ENCODE assay signal across 8 cellular contexts in the genomic region with DNA sequence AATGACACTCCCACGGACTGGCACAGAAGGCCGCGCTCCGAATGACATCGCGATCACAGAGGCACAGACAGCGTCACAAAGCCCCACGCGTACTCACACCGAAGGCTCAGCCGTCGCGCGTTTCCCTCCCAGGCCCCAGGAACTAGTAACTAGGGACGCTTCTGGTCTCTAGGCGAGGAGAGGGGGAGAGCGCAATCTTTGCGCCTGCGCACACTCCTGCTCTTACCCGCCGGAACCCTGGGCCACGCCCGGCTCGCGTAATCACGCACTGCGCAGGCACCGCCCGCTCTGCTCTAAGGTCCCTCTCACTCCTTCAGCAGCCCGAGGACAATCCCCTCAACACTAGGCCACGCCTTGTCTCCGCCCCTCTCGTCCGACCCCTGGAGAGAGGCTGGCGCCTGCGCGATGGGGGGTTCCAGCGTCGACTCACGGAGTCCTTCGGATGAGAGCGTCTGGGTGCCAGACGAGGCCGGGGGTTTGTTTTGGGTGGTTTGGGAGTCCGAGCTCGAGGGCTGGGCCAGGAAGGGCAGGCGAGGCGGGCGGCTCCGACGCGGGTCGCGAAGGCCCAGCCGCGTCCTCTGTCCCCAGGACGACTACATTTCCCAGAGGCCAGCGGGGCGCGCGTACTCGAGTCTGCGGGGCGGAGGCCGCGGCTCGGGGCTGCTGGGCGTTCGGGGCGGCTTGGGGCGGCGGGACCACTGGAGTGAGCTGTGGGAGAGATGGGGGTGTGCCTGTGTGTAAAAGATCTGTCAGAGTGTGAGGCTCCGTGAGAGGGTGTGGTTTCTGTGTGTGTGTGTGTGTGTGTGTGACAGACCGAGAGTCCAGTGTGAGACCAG. TPM values are rescaled to one million over a fixed set of nuclear protein-coding genes. Genes with fewer than 3 reads are reported as not detected.
DNase-seq lines count a peak whose midpoint lies in the region; ATAC-seq, FAIRE-seq and TF ChIP-seq lines count a peak whose summit lies in the region.

A gene (plus strand): TSS at position 410 of the 836 bp plus-strand sequence. CDS start 3,717 bp downstream, outside the sequence.

- H3K27ac ChIP-seq in SJSA1 (no peak within 1 kb of the TSS), neutrophil (peak within 1 kb of the TSS; percentile 38)

- no peaks in the 10 kb centered on the region for H3K4me1 ChIP-seq in SJSA1 (replicated peaks)
- peaks cover 12 to 16% of the 10 kb centered on the region in 2 experiments for H3K4me1 ChIP-seq in neutrophil (ENCODE audit: control insufficient read depth in 1 of 2, insufficient read depth in 1 of 2, low read depth in 1 of 2, low read length in 1 of 2)

- peaks cover 15% of the 10 kb centered on the region for H3K9me3 ChIP-seq in SJSA1 (replicated peaks)
- peaks cover 10% of the 10 kb centered on the region for H3K9me3 ChIP-seq in neutrophil

- FAIRE-seq in A204.1 (lab: Jason Lieb, UNC) = peak; percentile 9

- H3K4me3 ChIP-seq in SJSA1 = no peak within 1 kb of the TSS
- peak within 1 kb of the TSS; percentile 64 for H3K4me3 ChIP-seq in neutrophil (ENCODE audit: low read depth in 1 of 2, low read length in 1 of 2)

- H3K27me3 ChIP-seq in SJSA1 (replicated peaks) (no peaks in the 10 kb centered on the region), neutrophil (peaks cover 4% of the 10 kb centered on the region)

- H3K36me3 ChIP-seq in SJSA1 (no peaks in the 10 kb centered on the region), neutrophil (no peaks in the 10 kb centered on the region)

- no peak for TF ChIP-seq CTCF in neutrophil (IDR thresholded peaks at IDR 0.05)

- peak; percentile 2 to 44 for DNase-seq in SJSA1 (ENCODE audit: low read depth in 1 of 2, low spot score in 2 of 2)
- peak; percentile 82 for DNase-seq in activated naive CD4-positive, alpha-beta T cell treated with Interleukin-2 at 50 U/mL for 16 hours
- peak; percentile 86 for DNase-seq in germinal center (ENCODE audit: low spot score)
- peak; percentile 97 for DNase-seq in stromal cell of bone marrow (ENCODE audit: low read depth)

- ATAC-seq in HG02759 (IDR thresholded peaks at IDR 0.05; ENCODE audit: unreplicated experiment) (peak; percentile 72), HG03565 (IDR thresholded peaks at IDR 0.05; ENCODE audit: unreplicated experiment) (no peak)

RNA-seq across cellular contexts. Expression of the gene that starts here (rescaled TPM):
- total RNA-seq in SJSA1 (2014; rRNA removed; shearing (Covaris generic)) = 0.03 TPM in 1 of 2 replicates, not detected in the other

Comparison
In these comparisons a context has a peak if more than half of its experiments do, and no peak if none do; other contexts are left out.
1. Peak in DNase-seq in SJSA1; RNA of the gene not detected or under 1 TPM.
2. DNase-seq: peak in every context shown above with its lines; median percentile 97 in stromal cell of bone marrow; 86 in germinal center; 82 in activated naive CD4-positive, alpha-beta T cell treated with Interleukin-2 at 50 U/mL for 16 hours; 23 in SJSA1.